1 cellular context compared by ENCODE assay signal in genomic region chr11:126340960-126341709, GRCh38.
TF ChIP-seq lines count a peak whose summit lies in the region.

No MANE protein-coding gene starts in this region.

TF ChIP-seq in A549, 52 proteins besides CTCF, POLR2A, EP300 and RAD21 (continued from another document):
- TF ChIP-seq ATOH8 (CRISPR knock-in tag; IDR thresholded peaks at IDR 0.05; ENCODE audit: low read depth), result no peak
- no peak for TF ChIP-seq PHF8 (IDR thresholded peaks at IDR 0.05; ENCODE audit: borderline replicate concordance, low read depth)
- no peak for TF ChIP-seq NR3C1 (IDR thresholded peaks at IDR 0.05)
